Comparison of ENCODE assay signal across 8 cellular contexts in the genomic region with DNA sequence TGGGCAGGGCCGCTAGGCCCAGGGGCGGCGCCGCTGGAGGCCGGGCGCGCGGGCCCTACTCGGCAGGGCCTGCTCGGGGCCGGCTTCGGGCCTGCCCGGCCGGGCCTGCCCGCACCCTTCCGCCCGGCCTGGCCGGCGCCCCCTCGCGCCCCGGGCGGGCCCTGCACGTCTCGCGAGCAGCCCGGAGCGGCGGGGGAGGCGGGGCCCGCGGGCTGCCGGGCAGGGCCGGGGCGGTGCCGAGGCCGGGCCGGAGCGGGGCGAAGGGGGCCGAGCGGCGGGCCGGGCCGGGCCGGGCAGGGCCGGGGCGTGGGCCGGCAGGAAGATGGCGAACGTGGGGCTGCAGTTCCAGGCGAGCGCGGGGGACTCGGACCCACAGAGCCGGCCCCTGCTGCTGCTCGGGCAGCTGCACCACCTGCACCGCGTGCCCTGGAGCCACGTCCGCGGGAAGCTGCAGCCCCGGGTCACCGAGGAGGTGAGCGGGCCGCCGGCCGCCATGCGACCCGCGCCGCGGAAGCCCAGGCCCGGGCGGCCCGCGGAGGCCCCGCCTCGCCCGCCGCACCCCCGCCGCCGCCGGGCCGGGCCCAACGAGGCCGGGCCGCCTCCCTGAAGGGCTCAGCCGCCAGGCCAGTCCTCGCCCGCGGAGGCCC. TPM values are rescaled to one million over a fixed set of nuclear protein-coding genes. Genes with fewer than 3 reads are reported as not detected.
DNase-seq lines count a peak whose midpoint lies in the region; ATAC-seq and TF ChIP-seq lines count a peak whose summit lies in the region.

A gene with protein sequence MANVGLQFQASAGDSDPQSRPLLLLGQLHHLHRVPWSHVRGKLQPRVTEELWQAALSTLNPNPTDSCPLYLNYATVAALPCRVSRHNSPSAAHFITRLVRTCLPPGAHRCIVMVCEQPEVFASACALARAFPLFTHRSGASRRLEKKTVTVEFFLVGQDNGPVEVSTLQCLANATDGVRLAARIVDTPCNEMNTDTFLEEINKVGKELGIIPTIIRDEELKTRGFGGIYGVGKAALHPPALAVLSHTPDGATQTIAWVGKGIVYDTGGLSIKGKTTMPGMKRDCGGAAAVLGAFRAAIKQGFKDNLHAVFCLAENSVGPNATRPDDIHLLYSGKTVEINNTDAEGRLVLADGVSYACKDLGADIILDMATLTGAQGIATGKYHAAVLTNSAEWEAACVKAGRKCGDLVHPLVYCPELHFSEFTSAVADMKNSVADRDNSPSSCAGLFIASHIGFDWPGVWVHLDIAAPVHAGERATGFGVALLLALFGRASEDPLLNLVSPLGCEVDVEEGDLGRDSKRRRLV (plus strand): TSS at position 222 of the 647 bp plus-strand sequence. CDS start 101 bp downstream, at position 323.

- H3K9me3 ChIP-seq in psoas muscle (no peaks in the 10 kb centered on the region), uterus (no peaks in the 10 kb centered on the region)

- peak within 1 kb of the TSS; percentile 80 to 90 for H3K27ac Mint-ChIP-seq in activated naive CD4-positive, alpha-beta T cell treated with anti-CD3 and anti-CD28 coated beads, Interleukin-2, amount 50 U/mL, for 72 hours

- peak within 1 kb of the TSS; percentile 91 for H3K27ac ChIP-seq in psoas muscle
- peak within 1 kb of the TSS; percentile 91 to 94 for H3K27ac ChIP-seq in uterus

- 1 to 2% methylated on average over 43 to 93 of the region's 93 CpGs; no CpG with 5 or more reads in 1 of the 3 donors for WGBS in psoas muscle, 3 donors

- ATAC-seq in HG03442 (IDR thresholded peaks at IDR 0.05; ENCODE audit: unreplicated experiment) (peak; percentile 90), psoas muscle (peak; percentile 85 to 91 (median 86))
- peak; percentile 90 to 97 for ATAC-seq in activated naive CD4-positive, alpha-beta T cell treated with anti-CD3 and anti-CD28 coated beads, Interleukin-2, amount 50 U/mL, for 72 hours

- in situ Hi-C loops in SK-MEL-5 (cut with HindIII; ENCODE audit: low pct_unique_long_range_greater_than_20kb, low sequenced_read_pairs): no loop called here

- H3K36me3 ChIP-seq in psoas muscle (ENCODE audit: insufficient read depth in 1 of 2, low read depth in 1 of 2) (peaks cover 0 to 26% of the 10 kb centered on the region in 2 donors), uterus (no peaks in the 10 kb centered on the region)

- intact Hi-C loops in head of caudate nucleus (cut with DNase I): loop anchor here (5.0 kb wide), 1 partner anchor 40 kb away; a partner anchor contains a TSS
- intact Hi-C loops in psoas muscle (cut with DNase I): loop anchor here (2.0 to 5.0 kb wide), 4 partner anchors 40 to 455 kb away; a partner anchor contains a TSS
- intact Hi-C loops in uterus (cut with DNase I; ENCODE audit: low total_unique reads): no loop called here

- H3K4me3 ChIP-seq in psoas muscle (peak within 1 kb of the TSS; percentile 72), uterus (peak within 1 kb of the TSS; percentile 32 to 58)

- H3K4me1 ChIP-seq in psoas muscle (peaks cover 32% of the 10 kb centered on the region), uterus (peaks cover 0 to 11% of the 10 kb centered on the region in 2 donors)

- no peaks in the 10 kb centered on the region for H3K9me3 Mint-ChIP-seq in activated naive CD4-positive, alpha-beta T cell treated with anti-CD3 and anti-CD28 coated beads, Interleukin-2, amount 50 U/mL, for 72 hours

- H3K27me3 ChIP-seq in psoas muscle (ENCODE audit: insufficient read depth in 3 of 3, low read length in 2 of 3) (no peaks in the 10 kb centered on the region), uterus (no peaks in the 10 kb centered on the region)

- TF ChIP-seq POLR2A in GM19193 (IDR thresholded peaks at IDR 0.05; ENCODE audit: extremely low read depth, insufficient read depth, insufficient read length) (peak; percentile 38), uterus (IDR thresholded peaks at IDR 0.05) (no peak)

- TF ChIP-seq CTCF in AG09319 (IDR thresholded peaks at IDR 0.05; ENCODE audit: low read depth, low read length) (no peak), psoas muscle (IDR thresholded peaks at IDR 0.05) (peak; percentile 31), uterus (IDR thresholded peaks at IDR 0.05) (peak in 3 of 4 experiments; percentile 20 to 75 (median 68))

- DNase-seq in AG09319 (ENCODE audit: extremely low read depth, low read depth) (peak; percentile 48), SK-MEL-5 (ENCODE audit: low read depth, low spot score) (peak; percentile 48), head of caudate nucleus (peak in 35 of 42 donors; percentile 27 to 80 (median 59)), psoas muscle (peak; percentile 83 to 84), uterus (peak; percentile 49 to 60)
- DNase-seq in activated naive CD4-positive, alpha-beta T cell treated with anti-CD3 and anti-CD28 coated beads, Interleukin-2, amount 50 U/mL, for 72 hours (ENCODE audit: low spot score in 2 of 2): peak; percentile 76 to 78

- no peaks in the 10 kb centered on the region for H3K36me3 Mint-ChIP-seq in activated naive CD4-positive, alpha-beta T cell treated with anti-CD3 and anti-CD28 coated beads, Interleukin-2, amount 50 U/mL, for 72 hours

RNA-seq across cellular contexts. Expression of the gene that starts here (rescaled TPM):
- 3.2 and 3.4 TPM in 2 replicates for total RNA-seq in SK-MEL-5 (2014; rRNA removed; shearing (Covaris generic))
- polyA plus RNA-seq in SK-MEL-5 (2015; cell fraction: cytosol; rRNA removed): 3.7 and 5.4 TPM in 2 replicates
- 70.3 and 72.0 TPM in 2 replicates for polyA plus RNA-seq in SK-MEL-5 (2015; cell fraction: nucleus; rRNA removed)
- total RNA-seq in activated naive CD4-positive, alpha-beta T cell treated with anti-CD3 and anti-CD28 coated beads, Interleukin-2, amount 50 U/mL, for 72 hours: 10 to 100 TPM; 12.8 to 21.6 TPM
- total RNA-seq in psoas muscle: 10 to 100 TPM; 29.1 to 52.3 (median 36.4) TPM
- polyA plus RNA-seq in psoas muscle: 10 to 100 TPM; 18.4 to 41.9 (median 29.1) TPM
- 10 to 100 TPM; 14.1 to 35.2 (median 24.7) TPM for total RNA-seq in uterus

Comparison
In these comparisons a context has a peak if more than half of its experiments do, and no peak if none do; other contexts are left out.
1. Peak in every context shown above with its lines: DNase-seq, ATAC-seq, H3K4me3 ChIP-seq and H3K27ac ChIP-seq.